In the genomic region with DNA sequence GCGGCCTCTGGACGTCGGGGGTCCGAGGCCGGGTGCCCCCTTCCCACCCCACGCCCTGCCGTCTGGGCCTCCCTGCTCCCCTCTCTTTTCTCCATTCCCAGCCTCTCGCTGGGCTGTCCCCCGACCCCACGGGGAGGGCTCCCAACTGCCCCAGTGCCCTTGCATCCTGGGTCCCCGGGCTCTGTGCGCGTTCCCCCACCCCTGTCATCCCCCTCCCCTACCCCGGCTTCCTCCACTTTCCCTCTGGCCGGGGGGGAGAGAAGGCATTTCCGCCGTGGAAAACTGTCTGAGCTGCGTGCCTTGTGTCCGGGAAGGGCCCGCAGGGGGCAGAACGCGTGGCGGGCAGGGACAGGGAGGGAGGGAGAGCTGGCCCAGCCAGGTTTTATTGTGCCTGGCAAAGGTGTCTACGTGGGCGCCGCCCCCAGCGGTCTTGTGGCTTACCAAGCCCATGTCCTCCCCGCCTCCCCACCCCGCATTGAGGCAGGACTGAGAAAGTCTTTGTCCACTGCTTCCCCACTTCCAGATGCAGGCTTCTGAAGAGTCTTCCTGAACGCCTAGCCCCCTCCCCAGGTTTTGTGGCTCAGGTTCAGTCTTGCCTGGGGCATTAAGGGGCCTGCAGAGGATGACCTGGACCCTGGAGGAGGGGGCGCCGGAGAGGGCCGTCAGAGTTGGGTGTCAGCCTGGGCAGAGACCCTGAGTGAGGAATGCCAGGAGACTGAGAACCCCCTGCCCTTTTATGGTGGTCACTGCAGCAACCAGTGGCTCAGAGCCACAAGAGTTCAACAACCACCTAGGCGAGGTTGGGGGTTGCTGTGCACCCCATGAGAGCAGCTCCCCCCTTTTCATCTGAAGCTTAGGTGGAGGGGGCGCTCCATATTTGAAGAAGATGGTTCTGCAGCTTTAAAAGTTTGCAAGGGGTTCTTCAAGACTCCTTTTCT, we compare ENCODE assay signal across 8 cellular contexts.
DNase-seq lines count a peak whose midpoint lies in the region; ATAC-seq and TF ChIP-seq lines count a peak whose summit lies in the region.

No MANE protein-coding gene starts in this region.

- POLR2A ChIA-PET in HEK293T (lab: Yijun Ruan, JAX): interaction anchor here (1.3 to 1.4 kb wide), 3 partner anchors 14 to 121 kb away, joined by 3 to 4 read pairs (median 4); no protein-coding TSS in a partner anchor

- DNase-seq in D341Med (ENCODE audit: low spot score): peak; percentile 52
- DNase-seq in LoVo (ENCODE audit: low spot score): peak; percentile 81
- peak; percentile 22 for DNase-seq in astrocyte of the spinal cord (ENCODE audit: low read depth, low spot score)
- DNase-seq in iris pigment epithelial cell (ENCODE audit: low read depth): peak; percentile 20
- DNase-seq in stimulated activated naive CD8-positive, alpha-beta T cell treated with anti-CD3 and anti-CD28 coated beads, Interleukin-15, Interleukin-2, amounts not matched to agents 100 U/mL and 50 U/mL, for 24 hours: peak; percentile 58
- no peak for DNase-seq in SIG-M5 treated with dmso at 0.1 percent for 504 hours (lab: John Stamatoyannopoulos, UW; ENCODE audit: unreplicated experiment)
- no peak for DNase-seq in NCI-H2029 treated with DMSO at 0.1 percent for 48 hours (lab: John Stamatoyannopoulos, UW)
- DNase-seq in HEK293T (ENCODE audit: extremely low spot score): no peak

- CTCF ChIA-PET in HEK293T (lab: Yijun Ruan, JAX): interaction anchor here (0.5 kb wide), 1 partner anchor 13 kb away, joined by 3 read pairs; no protein-coding TSS in a partner anchor

- peak; percentile 31 for TF ChIP-seq CTCF in astrocyte of the spinal cord (IDR thresholded peaks at IDR 0.05; ENCODE audit: low read depth, low read length)

- peak overlapping the region; percentile 68 for H3K4me3 ChIP-seq in astrocyte of the spinal cord (ENCODE audit: low read depth, low read length)

- ATAC-seq in stimulated activated naive CD8-positive, alpha-beta T cell treated with anti-CD3 and anti-CD28 coated beads, Interleukin-15, Interleukin-2, amounts not matched to agents 100 U/mL and 50 U/mL, for 24 hours: no peak

- in situ Hi-C loops in astrocyte of the spinal cord (cut with HindIII; ENCODE audit: low sequenced_read_pairs): no loop called here

TF ChIP-seq in HEK293T, 16 proteins besides CTCF, POLR2A, EP300 and RAD21:
- no peak for TF ChIP-seq NFRKB (IDR thresholded peaks at IDR 0.05)
- no peak for TF ChIP-seq BHLHE40 (IDR thresholded peaks at IDR 0.05; ENCODE audit: borderline replicate concordance)
- TF ChIP-seq FOXA1 (IDR thresholded peaks at IDR 0.05): no peak
- TF ChIP-seq LEF1 (IDR thresholded peaks at IDR 0.05; ENCODE audit: borderline replicate concordance): no peak
- no peak for TF ChIP-seq SUZ12 (IDR thresholded peaks at IDR 0.05)
- TF ChIP-seq SP1 (IDR thresholded peaks at IDR 0.05): no peak
- TF ChIP-seq ZNF384 (IDR thresholded peaks at IDR 0.05): no peak
- TF ChIP-seq CTBP1 (IDR thresholded peaks at IDR 0.05; ENCODE audit: borderline replicate concordance): no peak
- TF ChIP-seq ELF4 (IDR thresholded peaks at IDR 0.05): no peak
- TF ChIP-seq TARDBP (IDR thresholded peaks at IDR 0.05): no peak
- TF ChIP-seq FOXM1 (IDR thresholded peaks at IDR 0.05; ENCODE audit: borderline replicate concordance): no peak
- TF ChIP-seq FOXK2 (IDR thresholded peaks at IDR 0.05): no peak
- no peak for TF ChIP-seq L3MBTL2 (conservative IDR thresholded peaks at IDR 0.05)
- no peak for TF ChIP-seq HDGF (IDR thresholded peaks at IDR 0.05; ENCODE audit: borderline replicate concordance)
- TF ChIP-seq ARNT (IDR thresholded peaks at IDR 0.05): no peak
- TF ChIP-seq, protein P1, sequence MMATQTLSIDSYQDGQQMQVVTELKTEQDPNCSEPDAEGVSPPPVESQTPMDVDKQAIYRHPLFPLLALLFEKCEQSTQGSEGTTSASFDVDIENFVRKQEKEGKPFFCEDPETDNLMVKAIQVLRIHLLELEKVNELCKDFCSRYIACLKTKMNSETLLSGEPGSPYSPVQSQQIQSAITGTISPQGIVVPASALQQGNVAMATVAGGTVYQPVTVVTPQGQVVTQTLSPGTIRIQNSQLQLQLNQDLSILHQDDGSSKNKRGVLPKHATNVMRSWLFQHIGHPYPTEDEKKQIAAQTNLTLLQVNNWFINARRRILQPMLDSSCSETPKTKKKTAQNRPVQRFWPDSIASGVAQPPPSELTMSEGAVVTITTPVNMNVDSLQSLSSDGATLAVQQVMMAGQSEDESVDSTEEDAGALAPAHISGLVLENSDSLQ (IDR thresholded peaks at IDR 0.05): no peak

Comparison
In these comparisons a context has a peak if more than half of its experiments do, and no peak if none do; other contexts are left out.
1. DNase-seq: peak in D341Med (single experiment), LoVo (single experiment), astrocyte of the spinal cord (single experiment), iris pigment epithelial cell (single experiment) and stimulated activated naive CD8-positive, alpha-beta T cell treated with anti-CD3 and anti-CD28 coated beads, Interleukin-15, Interleukin-2, amounts not matched to agents 100 U/mL and 50 U/mL, for 24 hours (single experiment); none in SIG-M5 treated with dmso at 0.1 percent for 504 hours (single experiment), NCI-H2029 treated with DMSO at 0.1 percent for 48 hours (single experiment) and HEK293T (single experiment).